In the genomic region with DNA sequence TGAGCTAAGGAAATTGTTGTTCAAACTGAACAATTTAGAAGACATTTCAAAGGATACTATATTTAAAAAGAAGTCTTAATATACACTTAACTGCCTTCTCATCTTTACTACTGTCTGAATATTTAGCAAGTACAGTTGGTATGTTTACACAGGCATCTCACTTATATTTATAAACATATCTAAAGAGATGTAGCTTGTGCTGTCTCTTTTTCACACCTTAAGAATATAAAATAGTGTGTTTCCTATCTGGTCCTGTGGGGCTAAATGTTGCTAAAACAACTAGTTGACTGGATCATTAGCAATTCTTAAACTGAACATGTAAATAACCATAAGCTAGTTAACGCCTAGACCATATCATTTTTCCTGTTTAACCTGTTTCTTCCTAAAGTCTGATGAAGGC, we compare ENCODE assay signal across 29 cellular contexts.
"Had no signal": no experiment of that assay in that cellular context is flagged by ENCODE, and none has a peak within 500 bp of the region (broad histone marks: within the 10 kb centered on the region; RNA-seq: fewer than 3 reads in every experiment).

No MANE protein-coding gene starts in this region.

- H3K4me1 ChIP-seq: Peyer's patch, SJSA1 had no signal

- H3K27ac Mint-ChIP-seq: activated CD8-positive, alpha-beta T cell treated with anti-CD3 and anti-CD28 coated beads, Interleukin-2, amount 10 ng/mL, durations not matched to agents 7 days and 5 days; activated naive CD4-positive, alpha-beta T cell treated with anti-CD3 and anti-CD28 coated beads for 36 hours; activated naive CD8-positive, alpha-beta T cell; activated T-helper 17 cell treated with anti-CD3 and anti-CD28 coated beads, Interleukin-2, amount 50 U/mL, for 72 hours; brain had no signal

- H3K9me3 ChIP-seq: MG63, Peyer's patch, SJSA1 had no signal

- H3K4me1 Mint-ChIP-seq: brain had no signal

- DNase-seq: activated CD4-positive, alpha-beta T cell treated with anti-CD3 and anti-CD28 coated beads for 4 hours; activated CD8-positive, alpha-beta T cell treated with anti-CD3 and anti-CD28 coated beads, Interleukin-2, amount 10 ng/mL, durations not matched to agents 7 days and 5 days; activated gamma-delta T cell; activated naive CD4-positive, alpha-beta T cell treated with anti-CD3 and anti-CD28 coated beads for 36 hours; activated T-cell treated with anti-CD3 and anti-CD28 coated beads, Interleukin-2, amount 50 U/mL, for 4 hours; amygdala; MG63; NCI-H1092 treated with DMSO at 0.1 percent for 48 hours; NCI-H1417 treated with DMSO at 0.1 percent for 48 hours; NCI-H1694; NCI-H2029; NCI-H2107; NCI-H345; NCI-H510A; NCI-H526 treated with DMSO at 0.1 percent for 48 hours; NCI-H82; NK-92 treated with Interleukin-12 subunit alpha and Interleukin-12 subunit beta, amount 100 ng/mL, for 24 hours; Peyer's patch; Right ventricle myocardium superior; SW 1271 had no signal

- H3K36me3 Mint-ChIP-seq: activated naive CD8-positive, alpha-beta T cell; brain had no signal

- H3K36me3 ChIP-seq: cardiac muscle cell, MG63, Peyer's patch, SJSA1 had no signal

- H3K27me3 Mint-ChIP-seq: activated T-helper 17 cell treated with anti-CD3 and anti-CD28 coated beads, Interleukin-2, amount 50 U/mL, for 72 hours; brain had no signal

- H3K4me3 ChIP-seq: cardiac muscle cell, MG63, Peyer's patch, SJSA1 had no signal

- H3K27me3 ChIP-seq: cardiac muscle cell, MG63, Peyer's patch, SJSA1 had no signal

- H3K27ac ChIP-seq: cardiac muscle cell, KMS-11, Peyer's patch, RWPE1, SJSA1 had no signal

- ATAC-seq: activated CD4-positive, CD25-positive, alpha-beta regulatory T cell treated with anti-CD3 and anti-CD28 coated beads, Interleukin-2, amount 50 U/mL, for 24 hours; activated CD8-positive, alpha-beta T cell treated with anti-CD3 and anti-CD28 coated beads, Interleukin-2, amount 10 ng/mL, durations not matched to agents 7 days and 5 days; activated T-cell treated with anti-CD3 and anti-CD28 coated beads, Interleukin-2, amount 50 U/mL, for 4 hours; activated T-helper 17 cell treated with anti-CD3 and anti-CD28 coated beads, Interleukin-2, amount 50 U/mL, for 72 hours; SK-N-SH treated with all-trans-retinoic acid at 6 μM for 48 hours had no signal

- H3K4me3 Mint-ChIP-seq: activated CD8-positive, alpha-beta T cell treated with anti-CD3 and anti-CD28 coated beads, Interleukin-2, amount 10 ng/mL, durations not matched to agents 7 days and 5 days; activated naive CD4-positive, alpha-beta T cell treated with anti-CD3 and anti-CD28 coated beads for 36 hours; activated naive CD8-positive, alpha-beta T cell; activated T-cell treated with anti-CD3 and anti-CD28 coated beads, Interleukin-2, amount 50 U/mL, for 4 hours; activated T-helper 17 cell treated with anti-CD3 and anti-CD28 coated beads, Interleukin-2, amount 50 U/mL, for 72 hours; brain had no signal

- H3K9me3 Mint-ChIP-seq: activated naive CD4-positive, alpha-beta T cell treated with anti-CD3 and anti-CD28 coated beads for 36 hours; activated T-cell treated with anti-CD3 and anti-CD28 coated beads, Interleukin-2, amount 50 U/mL, for 4 hours; activated T-helper 17 cell treated with anti-CD3 and anti-CD28 coated beads, Interleukin-2, amount 50 U/mL, for 72 hours had no signal
